8 cellular contexts compared by ENCODE assay signal in the genomic region with DNA sequence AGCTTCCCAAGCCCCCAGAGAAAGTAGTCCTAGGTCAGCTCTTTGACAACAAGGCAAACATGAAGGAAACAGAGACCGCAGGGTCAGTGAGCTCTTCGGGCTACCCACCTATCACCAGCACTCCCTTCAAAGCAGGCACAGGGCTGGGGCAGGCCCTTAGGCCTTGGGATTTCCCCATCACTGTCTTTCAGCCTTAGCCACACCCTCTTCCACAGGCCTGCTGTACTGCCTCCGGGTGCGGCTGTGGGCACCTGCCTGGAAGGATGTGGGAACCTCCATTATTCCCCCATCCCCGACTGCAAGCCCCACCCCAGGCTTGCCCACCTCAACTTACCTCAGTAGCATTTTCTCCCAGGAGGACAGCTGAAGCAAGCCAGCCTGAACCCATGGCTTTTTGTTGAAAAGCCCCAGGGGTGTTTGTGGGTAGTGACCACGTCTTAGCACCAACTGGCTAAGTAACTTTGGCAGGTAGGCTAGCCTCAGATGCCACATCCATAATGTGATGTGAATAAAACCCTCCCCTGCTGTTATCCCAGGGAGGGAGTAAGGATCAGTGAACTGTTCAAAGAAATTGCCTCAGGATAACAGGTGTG.
DNase-seq lines count a peak whose midpoint lies in the region; ATAC-seq, FAIRE-seq and TF ChIP-seq lines count a peak whose summit lies in the region.

No MANE protein-coding gene starts in this region.

- intact Hi-C loops in left ventricle myocardium superior (cut with micrococcal nuclease): no loop called here
- intact Hi-C loops in lower leg skin (cut with DNase I; ENCODE audit: low total_unique reads): no loop called here

- peak; percentile 16 for FAIRE-seq in GM12891 (lab: Jason Lieb, UNC)

- TF ChIP-seq CTCF in lower leg skin (IDR thresholded peaks at IDR 0.05): no peak

- 53 to 56% methylated on average over 6 of the region's 6 CpGs for WGBS in lower leg skin, 2 donors

- ATAC-seq in GM21723 (IDR thresholded peaks at IDR 0.05; ENCODE audit: unreplicated experiment): peak; percentile 98
- no peak for ATAC-seq in left ventricle myocardium superior
- ATAC-seq in left lobe of liver: no peak

- DNase-seq in GM12891 (ENCODE audit: insufficient read length, low spot score) (peak; percentile 36), NCI-H69 (lab: John Stamatoyannopoulos, UW) (peak; percentile 92), erythroblast (lab: John Stamatoyannopoulos, UW) (peak; percentile 40 to 49), nucleus accumbens (lab: John Stamatoyannopoulos, UW) (no peak), left ventricle myocardium superior (no peak), lower leg skin (ENCODE audit: low spot score in 2 of 2) (no peak), left lobe of liver (ENCODE audit: low spot score) (no peak)

- no peak overlapping the region for H3K4me3 ChIP-seq in lower leg skin (ENCODE audit: low read depth, poor library complexity, severe bottlenecking)

- TF ChIP-seq POLR2A in GM12891 (IDR thresholded peaks at IDR 0.05; ENCODE audit: low read depth, low read length) (no peak), erythroblast (IDR thresholded peaks at IDR 0.05; ENCODE audit: low read length) (no peak), lower leg skin (IDR thresholded peaks at IDR 0.05) (no peak)

TF ChIP-seq in GM12891, 5 proteins besides CTCF, POLR2A, EP300 and RAD21:
- TF ChIP-seq TAF1 (IDR thresholded peaks at IDR 0.05; ENCODE audit: low read depth, low read length): no peak
- no peak for TF ChIP-seq PAX5 (IDR thresholded peaks at IDR 0.05; ENCODE audit: insufficient read depth, low read length, severe bottlenecking)
- no peak for TF ChIP-seq POU2F2 (IDR thresholded peaks at IDR 0.05; ENCODE audit: low read depth, low read length)
- no peak for TF ChIP-seq SPI1 (IDR thresholded peaks at IDR 0.05; ENCODE audit: low read depth, low read length)
- no peak for TF ChIP-seq POLR2AphosphoS5 (IDR thresholded peaks at IDR 0.05; ENCODE audit: low read depth, low read length)

Comparison
In these comparisons a context has a peak if more than half of its experiments do, and no peak if none do; other contexts are left out.
1. DNase-seq: peak in GM12891 (single experiment), NCI-H69 (single experiment) and erythroblast (2 of 2); none in nucleus accumbens (0 of 56), left ventricle myocardium superior (single experiment), lower leg skin (0 of 2) and left lobe of liver (single experiment).